Comparison of ENCODE assay signal across 8 cellular contexts in genomic region chr3:31534036-31534435, GRCh38. TPM values are rescaled to one million over a fixed set of nuclear protein-coding genes. Genes with fewer than 3 reads are reported as not detected.
DNase-seq lines count a peak whose midpoint lies in the region; ATAC-seq, FAIRE-seq and TF ChIP-seq lines count a peak whose summit lies in the region.

No MANE protein-coding gene starts in this region.

- H3K36me3 ChIP-seq in ectodermal cell (ENCODE audit: control insufficient read depth, insufficient read depth, low read length): no peaks in the 10 kb centered on the region

- peak; percentile 3 to 14 for DNase-seq in A549 (ENCODE audit: low read depth in 1 of 2, low spot score in 1 of 2)
- no peak for DNase-seq in GM12892 (ENCODE audit: insufficient read length)
- peak; percentile 22 for DNase-seq in RPMI7951 (ENCODE audit: low read depth)
- no peak for DNase-seq in naive B cell
- DNase-seq in T-helper 9 cell: no peak
- no peak for DNase-seq in middle frontal gyrus (ENCODE audit: extremely low spot score, low spot score)
- no peak for DNase-seq in stimulated activated CD4-positive, alpha-beta T cell treated with anti-CD3 and anti-CD28 coated beads, Interleukin-1b, Interleukin-23, amount 100 ng/mL, for 48 hours

- H3K4me1 Mint-ChIP-seq in naive B cell: peaks cover 41 to 45% (median 45%) of the 10 kb centered on the region in 3 donors

- no peak for TF ChIP-seq EP300 in A549 (IDR thresholded peaks at IDR 0.05)

- H3K4me1 ChIP-seq in A549 (peaks cover 41% of the 10 kb centered on the region), ectodermal cell (ENCODE audit: control insufficient read depth, insufficient read depth, low read length) (no peaks in the 10 kb centered on the region)

- H3K4me3 Mint-ChIP-seq in naive B cell: peak overlapping the region in 6 of 8 donors; percentile 97 to 100 (median 98)

- H3K27ac Mint-ChIP-seq in naive B cell: peak overlapping the region in 5 of 6 donors; percentile 86 to 98 (median 97)

- TF ChIP-seq POLR2A in A549 (IDR thresholded peaks at IDR 0.05; ENCODE audit: low read length): no peak
- TF ChIP-seq POLR2A in GM12892 (IDR thresholded peaks at IDR 0.05; ENCODE audit: low read depth, low read length): no peak

- H3K9me3 ChIP-seq in A549 (no peaks in the 10 kb centered on the region), ectodermal cell (ENCODE audit: control insufficient read depth, low read length) (no peaks in the 10 kb centered on the region)

- ATAC-seq in A549: no peak
- ATAC-seq in naive B cell (ENCODE audit: low read depth in 2 of 2): no peak

- no peak for TF ChIP-seq CTCF in A549 (IDR thresholded peaks at IDR 0.05)

- no peaks in the 10 kb centered on the region for H3K27me3 ChIP-seq in ectodermal cell (ENCODE audit: control insufficient read depth, insufficient read depth, low read length, poor library complexity, severe bottlenecking)

- CTCF ChIA-PET in A549 (lab: Yijun Ruan, JAX): interaction anchor here (1.3 to 2.2 kb wide), 4 partner anchors 9 to 610 kb away, joined by 4 to 10 read pairs (median 6); no protein-coding TSS in a partner anchor

- H3K9me3 Mint-ChIP-seq in naive B cell: no peaks in the 10 kb centered on the region

- H3K4me3 ChIP-seq in A549 (peak overlapping the region; percentile 76), ectodermal cell (ENCODE audit: insufficient read depth, low read depth, low read length) (peak overlapping the region; percentile 83)

- H3K27me3 Mint-ChIP-seq in naive B cell: no peaks in the 10 kb centered on the region

- FAIRE-seq in A549 (lab: Jason Lieb, UNC) (no peak), GM12892 (lab: Jason Lieb, UNC) (peak; percentile 81)

- peak overlapping the region; percentile 77 for H3K4me2 ChIP-seq in A549

- 6% methylated on average over 5 of the region's 5 CpGs for WGBS in A549 (ENCODE audit: missing lambda C conversion rate)
- WGBS in ectodermal cell, 2 experiments: 13 to 20% methylated on average over 4 to 5 of the region's 5 CpGs

- peak overlapping the region; percentile 96 to 100; a peak in 5 of 6 replicates for H3K27ac ChIP-seq in A549
- no peak overlapping the region for H3K27ac ChIP-seq in ectodermal cell (ENCODE audit: insufficient read depth, low read depth, low read length, poor library complexity, severe bottlenecking)

- H3K36me3 Mint-ChIP-seq in naive B cell: no peaks in the 10 kb centered on the region

- POLR2A ChIA-PET in A549 (lab: Yijun Ruan, JAX): interaction anchor here (0.9 to 2.8 kb wide), 2 partner anchors 111 to 157 kb away, joined by 3 to 15 read pairs; no protein-coding TSS in a partner anchor

- no peak for TF ChIP-seq RAD21 in A549 (conservative IDR thresholded peaks at IDR 0.05 in 1 of 2, IDR thresholded peaks at IDR 0.05 in 1 of 2)

TF ChIP-seq in A549, 52 proteins besides CTCF, POLR2A, EP300 and RAD21:
- no peak for TF ChIP-seq ZFP36 (IDR thresholded peaks at IDR 0.05; ENCODE audit: borderline replicate concordance, partially characterized antibody)
- no peak for TF ChIP-seq HOXB13 (CRISPR knock-in tag; IDR thresholded peaks at IDR 0.05; ENCODE audit: low read depth)
- TF ChIP-seq BHLHE40 (IDR thresholded peaks at IDR 0.05; ENCODE audit: low read depth, low read length): no peak
- TF ChIP-seq ZC3H11A (IDR thresholded peaks at IDR 0.05): no peak
- TF ChIP-seq FOSL2 (IDR thresholded peaks at IDR 0.05): no peak
- TF ChIP-seq FOSL2 (CRISPR knock-in tag; IDR thresholded peaks at IDR 0.05): no peak
- no peak for TF ChIP-seq CEBPB (IDR thresholded peaks at IDR 0.05)
- no peak for TF ChIP-seq CBX2 (IDR thresholded peaks at IDR 0.05; ENCODE audit: borderline replicate concordance, low read depth)

RNA-seq across cellular contexts. Expression of gene STT3B, which starts 1.3 kb away (rescaled TPM):
- polyA plus RNA-seq in A549 (2011; rRNA removed) (161 and 171 TPM in 2 replicates), A549 (2017; fragmentation: RNase III; extraction: RNeasy Plus Mini Kit Qiagen cat#74134 plus additional on column Dnase treatment) (88.9 to 92.9 TPM (median 92.1 TPM) in 3 replicates), naive B cell (ENCODE audit: low read depth in 6 of 6) (10 to 100 TPM; 58.0 to 80.3 (median 67.7) TPM)
- 25.0 and 32.4 TPM in 2 replicates for polyA plus RNA-seq in A549 (2012; cell fraction: cytosol; rRNA removed)
- 30.8 and 36.9 TPM in 2 replicates for polyA plus RNA-seq in A549 (2012; cell fraction: nucleus; rRNA removed)
- polyA minus RNA-seq in A549 (2011; rRNA and poly(A)+ RNA removed): 78.6 and 86.5 TPM in 2 replicates
- polyA plus RNA-seq in GM12892 (2012; ENCODE audit: missing spikeins): 71.6 TPM
- total RNA-seq in RPMI7951 (2014; rRNA removed; shearing (Covaris generic)): 175 and 186 TPM in 2 replicates
- 216 TPM for polyA plus RNA-seq in ectodermal cell (2013, experiment 1 of 4)
- 208 TPM for polyA plus RNA-seq in ectodermal cell (2013, experiment 2 of 4)
- polyA plus RNA-seq in ectodermal cell (2013, experiment 3 of 4): 158 TPM
- polyA plus RNA-seq in ectodermal cell (2013, experiment 4 of 4): 180 TPM

Comparison
In these comparisons a context has a peak if more than half of its experiments do, and no peak if none do; other contexts are left out.
1. DNase-seq: peak in A549 (2 of 2) and RPMI7951 (single experiment); none in GM12892 (single experiment), naive B cell (single experiment), T-helper 9 cell (single experiment), middle frontal gyrus (single experiment) and stimulated activated CD4-positive, alpha-beta T cell treated with anti-CD3 and anti-CD28 coated beads, Interleukin-1b, Interleukin-23, amount 100 ng/mL, for 48 hours (single experiment).